In genomic region chr4:169099775-169100180, GRCh38 we compare ENCODE assay signal across 1 cellular context.
TF ChIP-seq lines count a peak whose summit lies in the region.

No MANE protein-coding gene starts in this region.

TF ChIP-seq in GM23338, 12 proteins besides CTCF, POLR2A, EP300 and RAD21 (continued from another document):
- TF ChIP-seq REST (IDR thresholded peaks at IDR 0.05; ENCODE audit: unreplicated experiment), result no peak
- TF ChIP-seq NANOG (IDR thresholded peaks at IDR 0.05; ENCODE audit: borderline replicate concordance), result no peak
- TF ChIP-seq JUNB (IDR thresholded peaks at IDR 0.05; ENCODE audit: unreplicated experiment), result no peak
- TF ChIP-seq ETS1 (IDR thresholded peaks at IDR 0.05), result no peak
- no peak for TF ChIP-seq POLR2AphosphoS5 (IDR thresholded peaks at IDR 0.05; ENCODE audit: low read depth)
- TF ChIP-seq ZNF114 (CRISPR knock-in tag; IDR thresholded peaks at IDR 0.05), result no peak
